14 cellular contexts compared by ENCODE assay signal in genomic region chr6:148657053-148657452, GRCh38.
DNase-seq lines count a peak whose midpoint lies in the region; ATAC-seq and TF ChIP-seq lines count a peak whose summit lies in the region.
"Had no signal": no experiment of that assay in that cellular context is flagged by ENCODE, and none has a peak within 500 bp of the region (broad histone marks: within the 10 kb centered on the region; RNA-seq: fewer than 3 reads in every experiment).

No MANE protein-coding gene starts in this region.

- H4K20me1 ChIP-seq in OCI-LY7 (ENCODE audit: insufficient read depth, low read length) = no peaks in the 10 kb centered on the region

- H3K36me3 ChIP-seq in esophagus squamous epithelium = no peaks in the 10 kb centered on the region
- no peaks in the 10 kb centered on the region for H3K36me3 ChIP-seq in thyroid gland
- H3K36me3 ChIP-seq in OCI-LY7 (ENCODE audit: insufficient read depth, low read length) = no peaks in the 10 kb centered on the region
- H3K36me3 ChIP-seq: suprapubic skin had no signal

- H3K79me2 ChIP-seq in OCI-LY7 (ENCODE audit: insufficient read depth, low read depth, low read length) = no peaks in the 10 kb centered on the region

- H3K27me3 ChIP-seq in esophagus squamous epithelium = no peaks in the 10 kb centered on the region
- H3K27me3 ChIP-seq in thyroid gland = no peaks in the 10 kb centered on the region
- H3K27me3 ChIP-seq: suprapubic skin had no signal

- intact Hi-C loops in esophagus squamous epithelium (cut with DNase I) (no loop called here), thyroid gland (cut with DNase I) (no loop called here), OCI-LY7 (cut with micrococcal nuclease; ENCODE audit: unreplicated experiment) (no loop called here)

- WGBS in esophagus squamous epithelium, 2 donors = 57 to 66% methylated on average over 4 of the region's 4 CpGs
- 84 to 92% methylated on average over 4 of the region's 4 CpGs for WGBS in thyroid gland, 2 donors

- no peak for ATAC-seq in HG03175 (IDR thresholded peaks at IDR 0.05; ENCODE audit: unreplicated experiment)
- ATAC-seq: activated CD8-positive, alpha-beta T cell treated with anti-CD3 and anti-CD28 coated beads, Interleukin-2, amount 10 ng/mL, durations not matched to agents 7 days and 5 days; HCT116; naive thymus-derived CD8-positive, alpha-beta T cell had no signal

- no peak for TF ChIP-seq POLR2A in esophagus squamous epithelium (IDR thresholded peaks at IDR 0.05)
- TF ChIP-seq POLR2A in thyroid gland (IDR thresholded peaks at IDR 0.05) = no peak

- POLR2A ChIA-PET in OCI-LY7 (lab: Charles Lee) = no interaction called here

- H3K27ac ChIP-seq in esophagus squamous epithelium (peak overlapping the region in 3 of 4 donors; percentile 33 to 66 (median 42)), thyroid gland (peak overlapping the region in 1 of 3 donors; percentile 1), OCI-LY7 (ENCODE audit: low read depth, low read length, poor library complexity, severe bottlenecking) (no peak overlapping the region)
- H3K27ac ChIP-seq: suprapubic skin had no signal

- no TSS peak for BruUV-seq in OCI-LY7 (replicated peaks; lab: Mats Ljungman, UMichigan)

- H3K9me3 ChIP-seq in esophagus squamous epithelium = no peaks in the 10 kb centered on the region
- no peaks in the 10 kb centered on the region for H3K9me3 ChIP-seq in thyroid gland
- H3K9me3 ChIP-seq in OCI-LY7 (ENCODE audit: low read length) = peaks cover 23% of the 10 kb centered on the region

- no peaks in the 10 kb centered on the region for H3K9me2 ChIP-seq in OCI-LY7 (ENCODE audit: insufficient read depth, low read length)

- DNase-seq in ELR (ENCODE audit: low read depth) = peak; percentile 50
- DNase-seq in NAMALWA (ENCODE audit: low spot score) = peak; percentile 15
- DNase-seq in esophagus squamous epithelium (lab: John Stamatoyannopoulos, UW) = no peak
- peak; percentile 81 for DNase-seq in pons (ENCODE audit: low spot score)
- no peak for DNase-seq in thyroid gland
- no peak for DNase-seq in OCI-LY7 (ENCODE audit: low spot score)
- no peak for DNase-seq in mesenteric fat pad (ENCODE audit: low spot score)
- DNase-seq: activated CD8-positive, alpha-beta T cell treated with anti-CD3 and anti-CD28 coated beads, Interleukin-2, amount 10 ng/mL, durations not matched to agents 7 days and 5 days; naive thymus-derived CD8-positive, alpha-beta T cell; NCI-H2107; stimulated activated CD4-positive, alpha-beta T cell treated with anti-CD3 and anti-CD28 coated beads, Interleukin-2, amount 100 ng/mL, for 24 hours had no signal

- H3K4me1 ChIP-seq in esophagus squamous epithelium = peaks cover 0 to 4% (median 0%) of the 10 kb centered on the region in 3 donors
- peaks cover under 1 to 6% of the 10 kb centered on the region in 2 donors for H3K4me1 ChIP-seq in thyroid gland
- H3K4me1 ChIP-seq in OCI-LY7 (ENCODE audit: insufficient read depth, low read length, poor library complexity, severe bottlenecking) = no peaks in the 10 kb centered on the region
- H3K4me1 ChIP-seq: suprapubic skin had no signal

- H3K4me2 ChIP-seq in OCI-LY7 (ENCODE audit: low read length) = no peak overlapping the region

- CTCF ChIA-PET in OCI-LY7 (lab: Charles Lee; ENCODE audit: unreplicated experiment) = no interaction called here

- H2AFZ ChIP-seq in OCI-LY7 (ENCODE audit: low read length) = no peak overlapping the region

- no peak for TF ChIP-seq CTCF in esophagus squamous epithelium (IDR thresholded peaks at IDR 0.05)
- no peak for TF ChIP-seq CTCF in thyroid gland (IDR thresholded peaks at IDR 0.05)
- no peak for TF ChIP-seq CTCF in OCI-LY7 (conservative IDR thresholded peaks at IDR 0.05; ENCODE audit: low read length)

- H3K4me3 ChIP-seq in esophagus squamous epithelium (no peak overlapping the region), thyroid gland (replicated peaks in 1 of 3) (no peak overlapping the region), OCI-LY7 (ENCODE audit: low read depth, low read length, poor library complexity, severe bottlenecking) (no peak overlapping the region)
- H3K4me3 ChIP-seq: suprapubic skin had no signal

Comparison
In these comparisons a context has a peak if more than half of its experiments do, and no peak if none do; other contexts are left out.
1. DNase-seq: peak in ELR (single experiment), NAMALWA (single experiment) and pons (single experiment); none in esophagus squamous epithelium (single experiment), thyroid gland (0 of 2), OCI-LY7 (single experiment) and mesenteric fat pad (single experiment).